ENCODE assay signal across 27 cellular contexts in genomic region chr7:26649388-26649787, GRCh38.
"Had no signal": no experiment of that assay in that cellular context is flagged by ENCODE, and none has a peak within 500 bp of the region (broad histone marks: within the 10 kb centered on the region; RNA-seq: fewer than 3 reads in every experiment).

No MANE protein-coding gene starts in this region.

- H3K4me3 ChIP-seq: colonic mucosa, esophagus muscularis mucosa, gastrocnemius medialis had no signal

- H3K4me1 ChIP-seq: colonic mucosa, gastrocnemius medialis had no signal

- ATAC-seq: activated CD4-positive, CD25-positive, alpha-beta regulatory T cell treated with anti-CD3 and anti-CD28 coated beads, Interleukin-2, amount 50 U/mL, for 24 hours; activated CD8-positive, alpha-beta T cell treated with anti-CD3 and anti-CD28 coated beads for 36 hours; activated T-cell treated with anti-CD3 and anti-CD28 coated beads, Interleukin-2, amount 50 U/mL, for 4 hours; activated T-helper 17 cell treated with anti-CD3 and anti-CD28 coated beads, Interleukin-2, amount 50 U/mL, for 72 hours; gastrocnemius medialis; T-helper 17 cell had no signal

- H3K27ac ChIP-seq: brain microvascular endothelial cell, colonic mucosa, esophagus muscularis mucosa, foreskin keratinocyte, gastrocnemius medialis, WERI-Rb-1 had no signal

- DNase-seq: activated B cell treated with CpG ODN at 0.5 μM for 24 hours; activated CD4-positive, alpha-beta T cell treated with anti-CD3 and anti-CD28 coated beads for 48 hours; activated CD4-positive, alpha-beta T cell treated with anti-CD3 and anti-CD28 coated beads, Interleukin-2, amount 50 U/mL, for 1 hour; activated CD4-positive, alpha-beta T cell treated with anti-CD3 and anti-CD28 coated beads, Interleukin-2, amount 50 U/mL, for 48 hours; activated CD8-positive, alpha-beta memory T cell treated with anti-CD3 and anti-CD28 coated beads for 24 hours; activated CD8-positive, alpha-beta T cell treated with anti-CD3 and anti-CD28 coated beads for 36 hours; activated effector memory CD4-positive, alpha-beta T cell treated with Interleukin-2 at 50 U/mL for 16 hours; activated gamma-delta T cell treated with Interleukin-2 at 50 U/mL for 16 hours; activated naive CD4-positive, alpha-beta T cell treated with anti-CD3 and anti-CD28 coated beads, Interleukin-2, amount 50 U/mL, for 16 hours; activated naive CD4-positive, alpha-beta T cell treated with Interleukin-2 at 50 U/mL for 16 hours; activated T-cell treated with anti-CD3 and anti-CD28 coated beads, Interleukin-2, amount 50 U/mL, for 4 hours; amniotic stem cell; anterior cingulate cortex; brain microvascular endothelial cell; colonic mucosa; effector memory CD4-positive, alpha-beta T cell; erythroblast; gastrocnemius medialis; glutamatergic neuron; T-helper 1 cell; T-helper 17 cell; T1000; WERI-Rb-1 had no signal

- H3K9me3 ChIP-seq: colonic mucosa, esophagus muscularis mucosa, gastrocnemius medialis had no signal

- H3K36me3 ChIP-seq: brain microvascular endothelial cell, colonic mucosa, esophagus muscularis mucosa, gastrocnemius medialis, WERI-Rb-1 had no signal

- H3K27me3 ChIP-seq: brain microvascular endothelial cell, colonic mucosa, esophagus muscularis mucosa, foreskin keratinocyte, gastrocnemius medialis had no signal
